Comparison of ENCODE assay signal across 8 cellular contexts in genomic region chr3:197298858-197299854, GRCh38. TPM values are rescaled to one million over a fixed set of nuclear protein-coding genes. Genes with fewer than 3 reads are reported as not detected.
DNase-seq lines count a peak whose midpoint lies in the region; ATAC-seq and TF ChIP-seq lines count a peak whose summit lies in the region.

No MANE protein-coding gene starts in this region.

- no peaks in the 10 kb centered on the region for H3K27me3 Mint-ChIP-seq in nephron (ENCODE audit: low read depth)

- WGBS in aorta, 2 donors: 6 to 7% methylated on average over 43 of the region's 43 CpGs

- H3K9ac ChIP-seq in fibroblast of lung (ENCODE audit: insufficient read depth, low read length): peak overlapping the region; percentile 52

- DNase-seq in NCI-H2196 (lab: John Stamatoyannopoulos, UW; ENCODE audit: unreplicated experiment) (peak; percentile 86), fibroblast of lung (ENCODE audit: low read depth in 2 of 2) (peak in 1 of 2 donors; percentile 28), aorta (peak in 1 of 2 donors; percentile 76), Kasumi-1 (lab: John Stamatoyannopoulos, UW) (no peak)
- peak; percentile 70 for DNase-seq in activated CD8-positive, alpha-beta memory T cell treated with anti-CD3 and anti-CD28 coated beads, Interleukin-2, amount 50 U/mL, for 48 hours

- H3K79me2 ChIP-seq in fibroblast of lung (ENCODE audit: control insufficient read depth, insufficient read depth, low read length): peaks cover 10% of the 10 kb centered on the region

- H3K4me1 ChIP-seq in fibroblast of lung (ENCODE audit: control insufficient read depth, extremely low read depth, insufficient read depth, low read length) (peaks cover 5% of the 10 kb centered on the region), aorta (ENCODE audit: control insufficient read depth in 1 of 2, insufficient read depth in 2 of 2, low read length in 2 of 2) (no peaks in the 10 kb centered on the region)

- no peaks in the 10 kb centered on the region for H4K20me1 ChIP-seq in fibroblast of lung (ENCODE audit: control insufficient read depth, extremely low read depth, insufficient read depth, low read length)

- peak overlapping the region; percentile 59 to 97 (median 93) for H3K27ac Mint-ChIP-seq in nephron

- H3K9me3 ChIP-seq in fibroblast of lung (ENCODE audit: control insufficient read depth, insufficient read depth, low read depth, low read length) (no peaks in the 10 kb centered on the region), aorta (ENCODE audit: control insufficient read depth, low read length) (no peaks in the 10 kb centered on the region)

- peak overlapping the region; percentile 38 for H3K4me2 ChIP-seq in fibroblast of lung (ENCODE audit: extremely low read depth, insufficient read depth, low read length)

- intact Hi-C loops in aorta (cut with DNase I): no loop called here

- H3K36me3 Mint-ChIP-seq in nephron (ENCODE audit: low read depth): peaks cover 4% of the 10 kb centered on the region

- no peak for TF ChIP-seq CTCF in C4-2B (conservative IDR thresholded peaks at IDR 0.05)
- no peak for TF ChIP-seq CTCF in fibroblast of lung (conservative IDR thresholded peaks at IDR 0.05 in 1 of 2, IDR thresholded peaks at IDR 0.05 in 1 of 2; ENCODE audit: low read depth in 1 of 2, low read length in 2 of 2)
- TF ChIP-seq CTCF in nephron (IDR thresholded peaks at IDR 0.05; ENCODE audit: unreplicated experiment in 3 of 3): no peak

- peaks cover 24% of the 10 kb centered on the region for H3K4me1 Mint-ChIP-seq in nephron

- ATAC-seq in GM21381 (IDR thresholded peaks at IDR 0.05; ENCODE audit: unreplicated experiment) (peak; percentile 25), aorta (ENCODE audit: low FRiP score) (peak; percentile 33)

- peak overlapping the region; percentile 90 to 94 (median 93) for H3K4me3 Mint-ChIP-seq in nephron

- H3K9me3 Mint-ChIP-seq in nephron: no peaks in the 10 kb centered on the region

- H3K4me3 ChIP-seq in fibroblast of lung (replicated peaks in 1 of 4; ENCODE audit: control extremely low read depth in 1 of 4, insufficient read depth in 1 of 4, low read depth in 3 of 4, low read length in 4 of 4) (peak overlapping the region; percentile 53 to 89 (median 72)), aorta (ENCODE audit: low read length in 2 of 2) (peak overlapping the region; percentile 88 to 99)

- H3K27ac ChIP-seq in C4-2B (peak overlapping the region; percentile 91), fibroblast of lung (ENCODE audit: insufficient read depth, low read length) (no peak overlapping the region), aorta (ENCODE audit: low read depth in 1 of 2, low read length in 2 of 2) (peak overlapping the region in 1 of 2 donors; percentile 67)

- H3K27me3 ChIP-seq in fibroblast of lung (ENCODE audit: control insufficient read depth, insufficient read depth, low read length) (no peaks in the 10 kb centered on the region), aorta (ENCODE audit: control insufficient read depth in 1 of 2, insufficient read depth in 2 of 2, low read length in 1 of 2) (no peaks in the 10 kb centered on the region)

- H3K36me3 ChIP-seq in fibroblast of lung (ENCODE audit: control insufficient read depth, insufficient read depth, low read length) (no peaks in the 10 kb centered on the region), aorta (ENCODE audit: control insufficient read depth in 1 of 2, insufficient read depth in 2 of 2, low read length in 1 of 2) (no peaks in the 10 kb centered on the region)

- H2AFZ ChIP-seq in fibroblast of lung (ENCODE audit: low read length): peak overlapping the region; percentile 2

RNA-seq across cellular contexts. Expression of gene DLG1, which starts 0.7 kb away (rescaled TPM):
- total RNA-seq in fibroblast of lung (51.4 and 53.0 TPM in 2 replicates), aorta (100 to 1,000 TPM in 1 of 2 donors, 10 to 100 TPM in 1; 68.8 to 100 TPM)
- polyA plus RNA-seq in fibroblast of lung (29.5 and 47.7 TPM in 2 replicates), aorta (10 to 100 TPM; 21.2 to 35.1 TPM)
- 23.1 and 36.3 TPM in 2 replicates for polyA plus RNA-seq in fibroblast of lung (2012)
- polyA minus RNA-seq in fibroblast of lung (ENCODE audit: low replicate concordance): 12.0 and 19.9 TPM in 2 replicates

Comparison
In these comparisons a context has a peak if more than half of its experiments do, and no peak if none do; other contexts are left out.
1. DNase-seq: peak in NCI-H2196 (single experiment) and activated CD8-positive, alpha-beta memory T cell treated with anti-CD3 and anti-CD28 coated beads, Interleukin-2, amount 50 U/mL, for 48 hours (single experiment); none in Kasumi-1 (0 of 2).